In genomic region chr6:129312865-129313264, GRCh38 we compare ENCODE assay signal across 13 cellular contexts.
A peak's percentile ranks its signal among the peaks of the same experiment; 100 is the strongest.
DNase-seq lines count a peak whose midpoint lies in the region; ATAC-seq and TF ChIP-seq lines count a peak whose summit lies in the region.
"Had no signal": no experiment of that assay in that cellular context is flagged by ENCODE, and none has a peak within 500 bp of the region (broad histone marks: within the 10 kb centered on the region; RNA-seq: fewer than 3 reads in every experiment).

No MANE protein-coding gene starts in this region.

- H3K9me3 Mint-ChIP-seq in activated naive CD4-positive, alpha-beta T cell treated with anti-CD3 and anti-CD28 coated beads, Interleukin-2, amount 50 U/mL, for 72 hours = no peaks in the 10 kb centered on the region

- H3K36me3 Mint-ChIP-seq in activated naive CD4-positive, alpha-beta T cell treated with anti-CD3 and anti-CD28 coated beads, Interleukin-2, amount 50 U/mL, for 72 hours = no peaks in the 10 kb centered on the region

- no peaks in the 10 kb centered on the region for H3K27me3 ChIP-seq in adipocyte (replicated peaks; ENCODE audit: control insufficient read depth, insufficient read depth, low read length)
- no peaks in the 10 kb centered on the region for H3K27me3 ChIP-seq in heart right ventricle
- H3K27me3 ChIP-seq: gastroesophageal sphincter had no signal

- WGBS in heart right ventricle, 2 donors = 19 to 23% methylated on average over 2 of the region's 2 CpGs

- no peak overlapping the region for H3K9ac ChIP-seq in adipocyte (ENCODE audit: low read length)

- H3K4me1 ChIP-seq in adipocyte (ENCODE audit: control insufficient read depth, insufficient read depth, low read length) = peaks cover 22% of the 10 kb centered on the region
- H3K4me1 ChIP-seq in heart right ventricle = peaks cover 0 to 33% (median 9%) of the 10 kb centered on the region in 9 donors
- H3K4me1 ChIP-seq: gastroesophageal sphincter had no signal

- H3K27ac ChIP-seq in heart right ventricle = peak overlapping the region in 6 of 10 donors; percentile 3 to 66 (median 30)
- H3K27ac ChIP-seq: gastroesophageal sphincter, skin epidermis had no signal

- H3K4me3 ChIP-seq in adipocyte (ENCODE audit: low read length) = no peak overlapping the region
- no peak overlapping the region for H3K4me3 ChIP-seq in heart right ventricle
- H3K4me3 ChIP-seq: gastroesophageal sphincter, skin epidermis had no signal

- H3K36me3 ChIP-seq in adipocyte (ENCODE audit: control insufficient read depth, insufficient read depth, low read length, severe bottlenecking) (peaks cover 51% of the 10 kb centered on the region), heart right ventricle (peaks cover 0 to 96% (median 19%) of the 10 kb centered on the region in 9 donors)

- no peak overlapping the region for H3K27ac Mint-ChIP-seq in activated naive CD4-positive, alpha-beta T cell treated with anti-CD3 and anti-CD28 coated beads, Interleukin-2, amount 50 U/mL, for 72 hours
- H3K27ac Mint-ChIP-seq: B cell had no signal

- DNase-seq in Right ventricle myocardium superior (no peak), cardiac septum (ENCODE audit: low spot score) (no peak), adipocyte (ENCODE audit: low read depth) (peak; percentile 71), heart right ventricle (peak in 1 of 2 donors; percentile 17), DMS114 treated with DMSO at 0.1 percent for 48 hours (lab: John Stamatoyannopoulos, UW; ENCODE audit: unreplicated experiment) (no peak)
- no peak for DNase-seq in activated naive CD4-positive, alpha-beta T cell treated with anti-CD3 and anti-CD28 coated beads, Interleukin-2, amount 50 U/mL, for 72 hours (ENCODE audit: low spot score in 2 of 2)
- DNase-seq: aorta, T-helper 2 cell had no signal

- ATAC-seq in Right ventricle myocardium superior (ENCODE audit: poor library complexity) = peak; percentile 86
- ATAC-seq in heart right ventricle = peak; percentile 39 to 90 (median 73)
- no peak for ATAC-seq in activated naive CD4-positive, alpha-beta T cell treated with anti-CD3 and anti-CD28 coated beads, Interleukin-2, amount 50 U/mL, for 72 hours
- ATAC-seq in HG02938 (IDR thresholded peaks at IDR 0.05; ENCODE audit: unreplicated experiment) = no peak
- no peak for ATAC-seq in GM18519 (IDR thresholded peaks at IDR 0.05; ENCODE audit: low FRiP score, unreplicated experiment)
- ATAC-seq: gastroesophageal sphincter had no signal

- intact Hi-C loops in Right ventricle myocardium superior (cut with DNase I) (no loop called here), cardiac septum (cut with DNase I) (no loop called here), heart right ventricle (cut with DNase I) (no loop called here)

- no peak for TF ChIP-seq CTCF in heart right ventricle (IDR thresholded peaks at IDR 0.05)

- H3K9me3 ChIP-seq in adipocyte (ENCODE audit: control insufficient read depth, low read length) = no peaks in the 10 kb centered on the region
- no peaks in the 10 kb centered on the region for H3K9me3 ChIP-seq in heart right ventricle
- H3K9me3 ChIP-seq: gastroesophageal sphincter had no signal

Comparison
In these comparisons a context has a peak if more than half of its experiments do, and no peak if none do; other contexts are left out.
1. ATAC-seq: peak in Right ventricle myocardium superior (single experiment) and heart right ventricle (8 of 8); none in activated naive CD4-positive, alpha-beta T cell treated with anti-CD3 and anti-CD28 coated beads, Interleukin-2, amount 50 U/mL, for 72 hours (0 of 2), HG02938 (single experiment) and GM18519 (single experiment).